27 cellular contexts compared by ENCODE assay signal in genomic region chr19:27674701-27675100, GRCh38.
"Had no signal": no experiment of that assay in that cellular context is flagged by ENCODE, and none has a peak within 500 bp of the region (broad histone marks: within the 10 kb centered on the region; RNA-seq: fewer than 3 reads in every experiment).

No MANE protein-coding gene starts in this region.

- H3K4me3 ChIP-seq: dorsolateral prefrontal cortex, esophagus muscularis mucosa, gastroesophageal sphincter, heart left ventricle, hepatocyte, left lung, pancreas, smooth muscle cell, thoracic aorta, tibial nerve had no signal

- H3K4me1 ChIP-seq: foreskin keratinocyte, gastroesophageal sphincter, left lung, pancreas, tibial nerve had no signal

- H3K4me1 Mint-ChIP-seq: natural killer cell had no signal

- H3K36me3 ChIP-seq: esophagus muscularis mucosa, gastroesophageal sphincter, heart left ventricle, left lung, pancreas, thoracic aorta, tibial nerve had no signal

- H3K27me3 ChIP-seq: esophagus muscularis mucosa, foreskin keratinocyte, gastroesophageal sphincter, heart left ventricle, hepatocyte, left lung, pancreas, tibial nerve had no signal

- H3K27ac ChIP-seq: dorsolateral prefrontal cortex, esophagus muscularis mucosa, foreskin keratinocyte, gastroesophageal sphincter, hepatocyte, left lung, pancreas, thoracic aorta, tibial nerve had no signal

- DNase-seq: caudate nucleus; cerebellar nuclear complex; dorsolateral prefrontal cortex; effector CD4-positive, alpha-beta T cell; foreskin keratinocyte; kidney; left lung; mammary epithelial cell; mesendoderm; natural killer cell; occipital lobe; pancreas; retina; stimulated activated CD4-positive, alpha-beta T cell treated with anti-CD3 and anti-CD28 coated beads, Interleukin-12 subunit alpha, Interleukin-12 subunit beta, amount 100 ng/mL, for 4 hours; stimulated activated CD4-positive, alpha-beta T cell treated with anti-CD3 and anti-CD28 coated beads, Interleukin-1b, Interleukin-23, amount 100 ng/mL, for 48 hours; stimulated activated CD4-positive, alpha-beta T cell treated with anti-CD3 and anti-CD28 coated beads, Interleukin-4, amount 100 ng/mL, for 1 hour; stimulated activated CD8-positive, alpha-beta memory T cell treated with anti-CD3 and anti-CD28 coated beads, Interleukin-4, amount 100 ng/mL, for 48 hours; stimulated activated naive CD4-positive, alpha-beta T cell; substantia nigra had no signal

- H3K4me3 Mint-ChIP-seq: natural killer cell had no signal

- H3K9me3 ChIP-seq: pancreas, thoracic aorta had no signal

- H3K27ac Mint-ChIP-seq: natural killer cell had no signal

- ATAC-seq: foreskin keratinocyte, gastroesophageal sphincter, heart left ventricle, left lung, natural killer cell, pancreas, sciatic nerve had no signal
